Comparison of ENCODE assay signal across 22 cellular contexts in genomic region chr7:102251531-102252372, GRCh38.
"Had no signal": no experiment of that assay in that cellular context is flagged by ENCODE, and none has a peak within 500 bp of the region (broad histone marks: within the 10 kb centered on the region; RNA-seq: fewer than 3 reads in every experiment).

No MANE protein-coding gene starts in this region.

- H3K27ac Mint-ChIP-seq: activated naive CD4-positive, alpha-beta T cell treated with anti-CD3 and anti-CD28 coated beads, Interleukin-2, amount 50 U/mL, for 24 hours; activated T-cell treated with anti-CD3 and anti-CD28 coated beads, Interleukin-2, amount 50 U/mL, for 72 hours had no signal

- H3K4me1 Mint-ChIP-seq: activated naive CD4-positive, alpha-beta T cell treated with anti-CD3 and anti-CD28 coated beads, Interleukin-2, amount 50 U/mL, for 24 hours had no signal

- DNase-seq: activated gamma-delta T cell; activated T-cell treated with anti-CD3 and anti-CD28 coated beads, Interleukin-2, amount 50 U/mL, for 72 hours; gastrocnemius medialis; head of caudate nucleus; mammary epithelial cell; midbrain; nephron progenitor cell; stimulated activated CD4-positive, alpha-beta T cell treated with anti-CD3 and anti-CD28 coated beads, Interleukin-12 subunit alpha, Interleukin-12 subunit beta, amount 100 ng/mL, for 4 hours; stimulated activated CD4-positive, alpha-beta T cell treated with anti-CD3 and anti-CD28 coated beads, Interleukin-1b, Interleukin-23, amount 100 ng/mL, for 48 hours; stimulated activated naive CD8-positive, alpha-beta T cell treated with anti-CD3 and anti-CD28 coated beads, Interleukin-15, Interleukin-2, amounts not matched to agents 100 U/mL and 50 U/mL, for 24 hours; substantia nigra had no signal

- FAIRE-seq: astrocyte, urothelium cell line had no signal

- H3K4me3 ChIP-seq: breast epithelium, coronary artery, gastrocnemius medialis, left lung, prostate gland, right atrium auricular region, tibial nerve had no signal

- H3K27me3 ChIP-seq: breast epithelium, gastrocnemius medialis, left lung, right atrium auricular region, tibial nerve had no signal

- H3K4me1 ChIP-seq: breast epithelium, left lung, prostate gland, right atrium auricular region had no signal

- H3K27ac ChIP-seq: breast epithelium, coronary artery, gastrocnemius medialis, left lung, prostate gland, right atrium auricular region, tibial nerve had no signal

- H3K27me3 Mint-ChIP-seq: activated naive CD4-positive, alpha-beta T cell treated with anti-CD3 and anti-CD28 coated beads, Interleukin-2, amount 50 U/mL, for 24 hours had no signal

- H3K36me3 ChIP-seq: breast epithelium, prostate gland had no signal

- ATAC-seq: activated CD4-positive, CD25-positive, alpha-beta regulatory T cell treated with anti-CD3 and anti-CD28 coated beads, Interleukin-2, amount 50 U/mL, for 24 hours; activated T-cell treated with anti-CD3 and anti-CD28 coated beads, Interleukin-2, amount 50 U/mL, for 72 hours; esophagus mucosa; gastrocnemius medialis; left lung; stimulated activated naive CD8-positive, alpha-beta T cell treated with anti-CD3 and anti-CD28 coated beads, Interleukin-15, Interleukin-2, amounts not matched to agents 100 U/mL and 50 U/mL, for 24 hours had no signal

- H3K9me3 Mint-ChIP-seq: activated naive CD4-positive, alpha-beta T cell treated with anti-CD3 and anti-CD28 coated beads, Interleukin-2, amount 50 U/mL, for 24 hours; activated T-cell treated with anti-CD3 and anti-CD28 coated beads, Interleukin-2, amount 50 U/mL, for 72 hours; nephron progenitor cell had no signal

- H3K4me3 Mint-ChIP-seq: activated naive CD4-positive, alpha-beta T cell treated with anti-CD3 and anti-CD28 coated beads, Interleukin-2, amount 50 U/mL, for 24 hours; activated T-cell treated with anti-CD3 and anti-CD28 coated beads, Interleukin-2, amount 50 U/mL, for 72 hours; nephron progenitor cell had no signal

- H3K9me3 ChIP-seq: breast epithelium, gastrocnemius medialis, left lung, prostate gland, right atrium auricular region, tibial nerve had no signal
